ENCODE assay signal across 25 cellular contexts in genomic region chr4:39820186-39820585, GRCh38.
A peak's percentile ranks its signal among the peaks of the same experiment; 100 is the strongest.
DNase-seq lines count a peak whose midpoint lies in the region; ATAC-seq, FAIRE-seq and TF ChIP-seq lines count a peak whose summit lies in the region.
"Had no signal": no experiment of that assay in that cellular context is flagged by ENCODE, and none has a peak within 500 bp of the region (broad histone marks: within the 10 kb centered on the region; RNA-seq: fewer than 3 reads in every experiment).

No MANE protein-coding gene starts in this region.

- no peaks in the 10 kb centered on the region for H3K27me3 ChIP-seq in heart left ventricle
- H3K27me3 ChIP-seq in mammary epithelial cell (ENCODE audit: insufficient read depth, low read length) = no peaks in the 10 kb centered on the region
- H3K27me3 ChIP-seq: BLaER1 treated with 17β-estradiol and CSF1 and Interleukin-3, amounts not matched to agents 10 nM and 100 nM; cardiac muscle cell; foreskin keratinocyte; ovary had no signal

- no peaks in the 10 kb centered on the region for H4K20me1 ChIP-seq in mammary epithelial cell (ENCODE audit: insufficient read depth, low read length)

- H3K79me2 ChIP-seq in mammary epithelial cell (ENCODE audit: insufficient read depth, low read length) = no peaks in the 10 kb centered on the region

- no peaks in the 10 kb centered on the region for H3K27me3 Mint-ChIP-seq in WTC11 (ENCODE audit: low read depth)

- H3K9me3 ChIP-seq in heart left ventricle (no peaks in the 10 kb centered on the region), mammary epithelial cell (replicated peaks; ENCODE audit: insufficient read depth, low read length) (no peaks in the 10 kb centered on the region)
- H3K9me3 ChIP-seq: BLaER1 treated with 17β-estradiol and CSF1 and Interleukin-3, amounts not matched to agents 10 nM and 100 nM; lower lobe of right lung; ovary had no signal

- H3K9ac ChIP-seq in mammary epithelial cell (ENCODE audit: insufficient read depth, low read length) = no peak overlapping the region
- H3K9ac ChIP-seq: BLaER1 treated with 17β-estradiol and CSF1 and Interleukin-3, amounts not matched to agents 10 nM and 100 nM had no signal

- no peak overlapping the region for H3K4me2 ChIP-seq in mammary epithelial cell (ENCODE audit: insufficient read depth, low read depth, low read length)
- H3K4me2 ChIP-seq: BLaER1 treated with 17β-estradiol and CSF1 and Interleukin-3, amounts not matched to agents 10 nM and 100 nM had no signal

- ATAC-seq in heart left ventricle = peak in 3 of 4 donors; percentile 59 to 92 (median 63)
- ATAC-seq in Right ventricle myocardium inferior = no peak
- peak; percentile 71 for ATAC-seq in WTC11
- ATAC-seq in stimulated activated effector memory CD8-positive, alpha-beta T cell treated with anti-CD3 and anti-CD28 coated beads, Interleukin-12 subunit alpha, Interleukin-12 subunit beta, amount 100 ng/mL, for 72 hours = no peak
- ATAC-seq in HG03159 (IDR thresholded peaks at IDR 0.05; ENCODE audit: unreplicated experiment) = no peak
- ATAC-seq: foreskin keratinocyte, lower lobe of right lung, sciatic nerve had no signal

- intact Hi-C loops in heart left ventricle (cut with DNase I) (loop anchor here in 1 of 10 donors (10.0 kb wide), 1 partner anchor 125 kb away; the partner anchor contains the start of gene UBE2K), Right ventricle myocardium inferior (cut with DNase I) (no loop called here), mammary epithelial cell (cut with micrococcal nuclease) (no loop called here)

- H3K9me3 Mint-ChIP-seq in WTC11 = no peaks in the 10 kb centered on the region
- no peaks in the 10 kb centered on the region for H3K9me3 Mint-ChIP-seq in stimulated activated effector memory CD8-positive, alpha-beta T cell treated with anti-CD3 and anti-CD28 coated beads, Interleukin-12 subunit alpha, Interleukin-12 subunit beta, amount 100 ng/mL, for 72 hours
- H3K9me3 Mint-ChIP-seq: T-helper 1 cell treated with Interleukin-12 subunit alpha and Interleukin-12 subunit beta and Interleukin-4 antibody, amounts not matched to agents 30 μg/mL and 1 μg/mL, for 36 hours had no signal

- DNase-seq in heart left ventricle (peak in 1 of 5 donors; percentile 17), Right ventricle myocardium inferior (ENCODE audit: missing footprints) (no peak), WTC11 (ENCODE audit: low spot score) (peak; percentile 25), left kidney (ENCODE audit: low read depth, low spot score) (peak; percentile 65), mammary epithelial cell (no peak), HTR-8/SVneo (ENCODE audit: insufficient read length, low spot score) (no peak)
- DNase-seq in stimulated activated effector memory CD8-positive, alpha-beta T cell treated with anti-CD3 and anti-CD28 coated beads, Interleukin-12 subunit alpha, Interleukin-12 subunit beta, amount 100 ng/mL, for 72 hours (ENCODE audit: low spot score in 2 of 2) = no peak
- DNase-seq: activated CD4-positive, alpha-beta T cell treated with anti-CD3 and anti-CD28 coated beads, Interleukin-2, amount 50 U/mL, for 4 hours; activated T-cell treated with anti-CD3 and anti-CD28 coated beads for 4 hours; Calu3; foreskin keratinocyte; hippocampal formation; IMR-90; islet precursor cell; lower lobe of right lung; NCI-H2107; NCI-H524 treated with DMSO at 0.1 percent for 48 hours; substantia nigra; WERI-Rb-1 had no signal

- TF ChIP-seq CTCF in heart left ventricle (IDR thresholded peaks at IDR 0.05) = no peak
- TF ChIP-seq CTCF in WTC11 (IDR thresholded peaks at IDR 0.05) = no peak
- no peak for TF ChIP-seq CTCF in mammary epithelial cell (conservative IDR thresholded peaks at IDR 0.05 in 1 of 2, IDR thresholded peaks at IDR 0.05 in 1 of 2; ENCODE audit: extremely low read depth in 1 of 2, insufficient read depth in 1 of 2, low read depth in 1 of 2, low read length in 2 of 2)

- POLR2A ChIA-PET in WTC11 (lab: Charles Lee) = interaction anchor here (0.6 kb wide), 1 partner anchor 20 kb away, joined by 8 read pairs; no protein-coding TSS in a partner anchor

- in situ Hi-C loops in mammary epithelial cell (cut with MboI; ENCODE audit: low sequenced_read_pairs in 2 of 2) = no loop called here

- TF ChIP-seq POLR2A in heart left ventricle (IDR thresholded peaks at IDR 0.05) = no peak

- H3K4me3 ChIP-seq in heart left ventricle (no peak overlapping the region), mammary epithelial cell (replicated peaks in 1 of 3; ENCODE audit: insufficient read depth in 1 of 3, low read depth in 2 of 3, low read length in 3 of 3) (no peak overlapping the region)
- H3K4me3 ChIP-seq: BLaER1 treated with 17β-estradiol and CSF1 and Interleukin-3, amounts not matched to agents 10 nM and 100 nM; cardiac muscle cell; lower lobe of right lung; ovary had no signal

- peaks cover 15% of the 10 kb centered on the region for H3K4me1 Mint-ChIP-seq in WTC11
- H3K4me1 Mint-ChIP-seq in stimulated activated effector memory CD8-positive, alpha-beta T cell treated with anti-CD3 and anti-CD28 coated beads, Interleukin-12 subunit alpha, Interleukin-12 subunit beta, amount 100 ng/mL, for 72 hours = no peaks in the 10 kb centered on the region

- H2AFZ ChIP-seq in mammary epithelial cell (ENCODE audit: low read depth, low read length) = no peak overlapping the region

- dilution Hi-C loops in mammary epithelial cell (cut with HindIII; ENCODE audit: low sequenced_read_pairs) = loop anchor here (5.0 kb wide), 1 partner anchor 43 kb away; no protein-coding TSS in a partner anchor

- H3K27ac ChIP-seq in heart left ventricle = peak overlapping the region in 4 of 12 donors; percentile 21 to 47 (median 34)
- H3K27ac ChIP-seq in mammary epithelial cell (ENCODE audit: insufficient read depth, low read depth, low read length) = no peak overlapping the region
- H3K27ac ChIP-seq: BLaER1 treated with 17β-estradiol and CSF1 and Interleukin-3, amounts not matched to agents 10 nM and 100 nM; cardiac muscle cell; foreskin keratinocyte; lower lobe of right lung; ovary; WERI-Rb-1 had no signal

- CTCF ChIA-PET in WTC11 (lab: Charles Lee) (no interaction called here), mammary epithelial cell (lab: Charles Lee; ENCODE audit: low non-redundant PET) (no interaction called here)

- H3K36me3 Mint-ChIP-seq in WTC11 = peaks cover 8% of the 10 kb centered on the region
- peaks cover 31% of the 10 kb centered on the region for H3K36me3 Mint-ChIP-seq in stimulated activated effector memory CD8-positive, alpha-beta T cell treated with anti-CD3 and anti-CD28 coated beads, Interleukin-12 subunit alpha, Interleukin-12 subunit beta, amount 100 ng/mL, for 72 hours

- WGBS in heart left ventricle, 4 donors = 47 to 63% (median 56%) methylated on average over 5 of the region's 5 CpGs
- whole genome bisulfite sequencing in mammary epithelial cell (ENCODE audit: low coverage, missing lambda C conversion rate) = 100% methylated on average over 4 of the region's 5 CpGs

- H3K36me3 ChIP-seq in heart left ventricle = peaks cover 0 to 19% (median 8%) of the 10 kb centered on the region in 9 donors
- no peaks in the 10 kb centered on the region for H3K36me3 ChIP-seq in mammary epithelial cell (ENCODE audit: insufficient read depth, low read length)
- H3K36me3 ChIP-seq: ovary had no signal

- H3K4me1 ChIP-seq in heart left ventricle (peaks cover 0 to 5% (median 0%) of the 10 kb centered on the region in 12 donors), mammary epithelial cell (ENCODE audit: insufficient read depth, low read length) (no peaks in the 10 kb centered on the region)
- H3K4me1 ChIP-seq: foreskin keratinocyte, lower lobe of right lung had no signal

- peak overlapping the region; percentile 63 for H3K27ac Mint-ChIP-seq in WTC11
- peak overlapping the region; percentile 72 for H3K27ac Mint-ChIP-seq in stimulated activated effector memory CD8-positive, alpha-beta T cell treated with anti-CD3 and anti-CD28 coated beads, Interleukin-12 subunit alpha, Interleukin-12 subunit beta, amount 100 ng/mL, for 72 hours
- H3K27ac Mint-ChIP-seq: T-helper 1 cell treated with Interleukin-12 subunit alpha and Interleukin-12 subunit beta and Interleukin-4 antibody, amounts not matched to agents 30 μg/mL and 1 μg/mL, for 36 hours had no signal

- no peak for FAIRE-seq in HTR-8/SVneo (lab: Jason Lieb, UNC)

- no TSS peak for BruUV-seq in mammary epithelial cell (replicated peaks; lab: Mats Ljungman, UMichigan)

- no peak overlapping the region for H3K4me3 Mint-ChIP-seq in WTC11
- no peak overlapping the region for H3K4me3 Mint-ChIP-seq in stimulated activated effector memory CD8-positive, alpha-beta T cell treated with anti-CD3 and anti-CD28 coated beads, Interleukin-12 subunit alpha, Interleukin-12 subunit beta, amount 100 ng/mL, for 72 hours
- H3K4me3 Mint-ChIP-seq: T-helper 1 cell treated with Interleukin-12 subunit alpha and Interleukin-12 subunit beta and Interleukin-4 antibody, amounts not matched to agents 30 μg/mL and 1 μg/mL, for 36 hours had no signal

TF ChIP-seq in WTC11, 78 proteins besides CTCF, POLR2A, EP300 and RAD21 (continues in another document):
- TF ChIP-seq STAT6 (CRISPR knock-in tag; conservative IDR thresholded peaks at IDR 0.05; ENCODE audit: low read depth) (no peak), IRF1 (CRISPR knock-in tag; IDR thresholded peaks at IDR 0.05) (no peak), ELF4 (CRISPR knock-in tag; IDR thresholded peaks at IDR 0.05; ENCODE audit: low read depth) (no peak)

Comparison
In these comparisons a context has a peak if more than half of its experiments do, and no peak if none do; other contexts are left out.
1. ATAC-seq: peak in heart left ventricle (3 of 4) and WTC11 (single experiment); none in Right ventricle myocardium inferior (single experiment), stimulated activated effector memory CD8-positive, alpha-beta T cell treated with anti-CD3 and anti-CD28 coated beads, Interleukin-12 subunit alpha, Interleukin-12 subunit beta, amount 100 ng/mL, for 72 hours (single experiment) and HG03159 (single experiment).
2. DNase-seq: peak in WTC11 (single experiment) and left kidney (single experiment); none in Right ventricle myocardium inferior (single experiment), stimulated activated effector memory CD8-positive, alpha-beta T cell treated with anti-CD3 and anti-CD28 coated beads, Interleukin-12 subunit alpha, Interleukin-12 subunit beta, amount 100 ng/mL, for 72 hours (0 of 2), mammary epithelial cell (single experiment) and HTR-8/SVneo (single experiment).